3 cellular contexts compared by ENCODE assay signal in the genomic region with DNA sequence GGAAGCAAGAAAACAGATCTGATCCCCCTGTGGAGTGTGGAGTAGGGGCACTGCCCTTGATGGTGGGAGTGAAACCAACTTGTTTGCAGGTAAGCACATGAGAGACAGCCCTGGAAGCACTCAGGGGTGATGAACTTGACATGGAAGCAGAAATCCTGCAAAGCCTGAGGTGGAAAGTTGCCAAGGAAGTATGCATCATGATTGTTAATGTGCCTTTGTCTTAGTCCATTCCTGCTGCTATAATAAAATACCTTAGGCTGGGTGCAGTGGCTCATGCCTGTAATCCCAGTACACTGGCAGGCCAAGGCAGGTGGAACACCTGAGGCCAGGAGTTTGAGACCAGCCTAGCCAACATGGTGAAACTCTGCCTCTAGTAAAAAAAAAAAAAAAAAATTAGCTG.
TF ChIP-seq lines count a peak whose summit lies in the region.

No MANE protein-coding gene starts in this region.

TF ChIP-seq in A549, 52 proteins besides CTCF, POLR2A, EP300 and RAD21:
- TF ChIP-seq RARB (CRISPR knock-in tag; IDR thresholded peaks at IDR 0.05): no peak
- TF ChIP-seq NR3C1 (IDR thresholded peaks at IDR 0.05): no peak
- no peak for TF ChIP-seq HOXB13 (CRISPR knock-in tag; IDR thresholded peaks at IDR 0.05; ENCODE audit: low read depth)

TF ChIP-seq in IMR-90, 13 proteins besides CTCF, POLR2A, EP300 and RAD21:
- TF ChIP-seq, protein P1, sequence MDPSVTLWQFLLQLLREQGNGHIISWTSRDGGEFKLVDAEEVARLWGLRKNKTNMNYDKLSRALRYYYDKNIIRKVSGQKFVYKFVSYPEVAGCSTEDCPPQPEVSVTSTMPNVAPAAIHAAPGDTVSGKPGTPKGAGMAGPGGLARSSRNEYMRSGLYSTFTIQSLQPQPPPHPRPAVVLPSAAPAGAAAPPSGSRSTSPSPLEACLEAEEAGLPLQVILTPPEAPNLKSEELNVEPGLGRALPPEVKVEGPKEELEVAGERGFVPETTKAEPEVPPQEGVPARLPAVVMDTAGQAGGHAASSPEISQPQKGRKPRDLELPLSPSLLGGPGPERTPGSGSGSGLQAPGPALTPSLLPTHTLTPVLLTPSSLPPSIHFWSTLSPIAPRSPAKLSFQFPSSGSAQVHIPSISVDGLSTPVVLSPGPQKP (IDR thresholded peaks at IDR 0.05; ENCODE audit: borderline replicate concordance, low read depth, low read length): no peak
- TF ChIP-seq RCOR1 (IDR thresholded peaks at IDR 0.05; ENCODE audit: insufficient replicate concordance, low read length) (no peak), FOS (IDR thresholded peaks at IDR 0.05; ENCODE audit: low read depth, low read length) (no peak), SMC3 (IDR thresholded peaks at IDR 0.05; ENCODE audit: low read depth, low read length) (no peak), RFX5 (IDR thresholded peaks at IDR 0.05; ENCODE audit: low read depth, low read length) (no peak), MXI1 (IDR thresholded peaks at IDR 0.05; ENCODE audit: borderline replicate concordance, low read depth, low read length) (no peak), NFE2L2 (IDR thresholded peaks at IDR 0.05; ENCODE audit: low read depth, low read length) (no peak), MAZ (IDR thresholded peaks at IDR 0.05; ENCODE audit: borderline replicate concordance, low read depth, low read length) (no peak), CEBPB (IDR thresholded peaks at IDR 0.05; ENCODE audit: low read depth, low read length) (no peak), CHD1 (IDR thresholded peaks at IDR 0.05; ENCODE audit: low read depth, low read length) (no peak), MAFK (IDR thresholded peaks at IDR 0.05; ENCODE audit: low read depth, low read length) (no peak), BHLHE40 (IDR thresholded peaks at IDR 0.05; ENCODE audit: low read depth, low read length) (no peak)

TF ChIP-seq in endothelial cell of umbilical vein, 7 proteins besides CTCF, POLR2A, EP300 and RAD21:
- TF ChIP-seq JUN (IDR thresholded peaks at IDR 0.05; ENCODE audit: borderline replicate concordance, insufficient read depth, insufficient read length, low read depth) (no peak), GATA2 (IDR thresholded peaks at IDR 0.05; ENCODE audit: insufficient read depth, insufficient read length, low read depth, low read length) (no peak), MYC (IDR thresholded peaks at IDR 0.05; ENCODE audit: low read depth, low read length) (no peak), EZH2 (IDR thresholded peaks at IDR 0.05; ENCODE audit: borderline replicate concordance, low read depth, low read length, severe bottlenecking) (no peak), FOS (IDR thresholded peaks at IDR 0.05; ENCODE audit: borderline replicate concordance, insufficient read depth, low read length) (no peak), POLR2AphosphoS5 (IDR thresholded peaks at IDR 0.05; ENCODE audit: insufficient read depth, low read depth, low read length) (no peak)
- TF ChIP-seq, protein P2, sequence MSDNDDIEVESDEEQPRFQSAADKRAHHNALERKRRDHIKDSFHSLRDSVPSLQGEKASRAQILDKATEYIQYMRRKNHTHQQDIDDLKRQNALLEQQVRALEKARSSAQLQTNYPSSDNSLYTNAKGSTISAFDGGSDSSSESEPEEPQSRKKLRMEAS (IDR thresholded peaks at IDR 0.05; ENCODE audit: insufficient read depth, insufficient read length): no peak
